ENCODE assay signal across 19 cellular contexts in genomic region chr18:76437011-76437410, GRCh38. TPM values are rescaled to one million over a fixed set of nuclear protein-coding genes. Genes with fewer than 3 reads are reported as not detected.
DNase-seq lines count a peak whose midpoint lies in the region; ATAC-seq, FAIRE-seq and TF ChIP-seq lines count a peak whose summit lies in the region.
"Had no signal": no experiment of that assay in that cellular context is flagged by ENCODE, and none has a peak within 500 bp of the region (broad histone marks: within the 10 kb centered on the region; RNA-seq: fewer than 3 reads in every experiment).

No MANE protein-coding gene starts in this region.

- no peaks in the 10 kb centered on the region for H3K9me2 ChIP-seq in GM23248 (ENCODE audit: insufficient read depth)

- no peak overlapping the region for H2AK5ac ChIP-seq in neuronal stem cell (ENCODE audit: low read depth, low read length)

- peaks cover 0 to 5% of the 10 kb centered on the region in 2 donors for H3K27me3 Mint-ChIP-seq in CD4-positive, alpha-beta memory T cell

- H4K20me1 ChIP-seq in HepG2 (ENCODE audit: insufficient read depth, low read length) = peaks cover 57% of the 10 kb centered on the region
- H4K20me1 ChIP-seq in GM23248 (ENCODE audit: insufficient read depth) = peaks cover 6% of the 10 kb centered on the region; the same call in 1 of the 2 replicates

- H3K79me1 ChIP-seq in neuronal stem cell (ENCODE audit: low read depth, low read length) = peaks cover 48% of the 10 kb centered on the region

- H2AFZ ChIP-seq in HepG2 (ENCODE audit: low read length) (no peak overlapping the region), neuronal stem cell (ENCODE audit: low read length) (no peak overlapping the region), GM23248 (no peak overlapping the region)

- TF ChIP-seq POLR2A in HepG2 (IDR thresholded peaks at IDR 0.05; ENCODE audit: insufficient read depth in 1 of 2, low read depth in 2 of 2, low read length in 2 of 2) (no peak), right lobe of liver (IDR thresholded peaks at IDR 0.05) (no peak), erythroblast (IDR thresholded peaks at IDR 0.05; ENCODE audit: low read length) (no peak)

- TF ChIP-seq RAD21 in HepG2 (CRISPR knock-in tag; IDR thresholded peaks at IDR 0.05) = no peak

- no TSS peak for BruUV-seq in HepG2 (replicated peaks; lab: Mats Ljungman, UMichigan)

- H3K23ac ChIP-seq in neuronal stem cell (ENCODE audit: low read depth, low read length, poor library complexity) = no peak overlapping the region

- no peak overlapping the region for H3K14ac ChIP-seq in neuronal stem cell (ENCODE audit: low read length)

- no peak overlapping the region for H3K27ac Mint-ChIP-seq in CD4-positive, alpha-beta memory T cell

- H3K4me1 Mint-ChIP-seq in CD4-positive, alpha-beta memory T cell = peaks cover 0 to 6% (median 0%) of the 10 kb centered on the region in 4 donors

- TF ChIP-seq CTCF in HepG2 (CRISPR knock-in tag; IDR thresholded peaks at IDR 0.05) = no peak
- no peak for TF ChIP-seq CTCF in right lobe of liver (IDR thresholded peaks at IDR 0.05)
- no peak for TF ChIP-seq CTCF in heart right ventricle (IDR thresholded peaks at IDR 0.05)

- H3K4me3 ChIP-seq in HepG2 (replicated peaks in 1 of 3; ENCODE audit: insufficient read depth in 1 of 3, low read depth in 2 of 3, low read length in 3 of 3) (no peak overlapping the region), right lobe of liver (no peak overlapping the region), heart right ventricle (no peak overlapping the region), neuronal stem cell (ENCODE audit: low read length in 2 of 2) (no peak overlapping the region), GM23248 (no peak overlapping the region)
- H3K4me3 ChIP-seq in CD4-positive, alpha-beta memory T cell (ENCODE audit: low read length in 2 of 2) = no peak overlapping the region
- H3K4me3 ChIP-seq: BLaER1, GM12878, MG63 had no signal

- H3K4me1 ChIP-seq in HepG2 (ENCODE audit: insufficient read depth, low read length) (no peaks in the 10 kb centered on the region), right lobe of liver (no peaks in the 10 kb centered on the region), heart right ventricle (peaks cover 0 to 17% (median 0%) of the 10 kb centered on the region in 9 donors), neuronal stem cell (ENCODE audit: control insufficient read depth in 2 of 2, insufficient read depth in 1 of 2, low read depth in 1 of 2, low read length in 2 of 2) (peaks cover 0 to 3% of the 10 kb centered on the region in 2 donors), GM23248 (ENCODE audit: insufficient read depth) (no peaks in the 10 kb centered on the region)
- no peaks in the 10 kb centered on the region for H3K4me1 ChIP-seq in CD4-positive, alpha-beta memory T cell (ENCODE audit: insufficient read depth, low read length)
- H3K4me1 ChIP-seq: BLaER1 had no signal

- H3K27me3 ChIP-seq in HepG2 (ENCODE audit: control insufficient read depth in 1 of 2, insufficient read depth in 2 of 2, low read length in 2 of 2) (no peaks in the 10 kb centered on the region), right lobe of liver (no peaks in the 10 kb centered on the region), heart right ventricle (no peaks in the 10 kb centered on the region), neuronal stem cell (ENCODE audit: control insufficient read depth in 3 of 3, insufficient read depth in 3 of 3, low read depth in 1 of 3, low read length in 3 of 3) (no peaks in the 10 kb centered on the region), GM23248 (replicated peaks; ENCODE audit: insufficient read depth) (no peaks in the 10 kb centered on the region)
- no peaks in the 10 kb centered on the region for H3K27me3 ChIP-seq in CD4-positive, alpha-beta memory T cell (ENCODE audit: insufficient read depth, low read length)
- H3K27me3 ChIP-seq: BLaER1, MG63 had no signal

- H3K79me2 ChIP-seq in HepG2 (ENCODE audit: insufficient read depth, low read length) (peaks cover 66% of the 10 kb centered on the region), GM23248 (ENCODE audit: insufficient read depth) (peaks cover 92% of the 10 kb centered on the region)

- intact Hi-C loops in HepG2 (cut with micrococcal nuclease; ENCODE audit: unreplicated experiment) = no loop called here
- intact Hi-C loops in right lobe of liver (cut with DNase I) = no loop called here
- intact Hi-C loops in heart right ventricle (cut with DNase I) = no loop called here
- intact Hi-C loops in CD4-positive, alpha-beta memory T cell (cut with micrococcal nuclease) = no loop called here

- H3K9me3 Mint-ChIP-seq in CD4-positive, alpha-beta memory T cell = no peaks in the 10 kb centered on the region

- no peak for TF ChIP-seq EP300 in HepG2 (IDR thresholded peaks at IDR 0.05; ENCODE audit: low read depth in 2 of 2, low read length in 2 of 2)
- TF ChIP-seq EP300 in HepG2 (CRISPR knock-in tag; IDR thresholded peaks at IDR 0.05; ENCODE audit: borderline replicate concordance) = no peak

- peak overlapping the region; percentile 55 for H2BK120ac ChIP-seq in neuronal stem cell (ENCODE audit: low read depth, low read length)

- no peak overlapping the region for H3K4ac ChIP-seq in neuronal stem cell (ENCODE audit: low read length)

- H4K91ac ChIP-seq in neuronal stem cell (ENCODE audit: low read depth, low read length, poor library complexity) = no peak overlapping the region

- H3K36me3 ChIP-seq in HepG2 (replicated peaks in 1 of 2; ENCODE audit: control insufficient read depth in 1 of 2, insufficient read depth in 2 of 2, low read length in 2 of 2) (peaks cover 26 to 70% of the 10 kb centered on the region in 2 experiments), right lobe of liver (peaks cover 0 to 29% (median 4%) of the 10 kb centered on the region in 4 donors), heart right ventricle (peaks cover 0 to 65% (median 14%) of the 10 kb centered on the region in 9 donors), neuronal stem cell (replicated peaks in 1 of 2; ENCODE audit: control insufficient read depth in 2 of 2, insufficient read depth in 2 of 2, low read length in 2 of 2) (peaks cover 49 to 99% of the 10 kb centered on the region in 2 donors), GM23248 (ENCODE audit: low read depth) (peaks cover 9% of the 10 kb centered on the region; the same call in 1 of the 2 replicates)
- no peaks in the 10 kb centered on the region for H3K36me3 ChIP-seq in CD4-positive, alpha-beta memory T cell (ENCODE audit: insufficient read depth, low read length)
- H3K36me3 ChIP-seq: MG63 had no signal

- in situ Hi-C loops in HepG2 (cut with HindIII; ENCODE audit: extremely low pct_ligation_motif_present, low pct_unique_long_range_greater_than_20kb) (no loop called here), GM23248 (cut with MboI) (no loop called here)

- no peak overlapping the region for H3K4me3 Mint-ChIP-seq in CD4-positive, alpha-beta memory T cell

- CTCF ChIA-PET in HepG2 (lab: Yijun Ruan, JAX; ENCODE audit: low intra/inter-chr PET ratio, low total read pairs) = no interaction called here
- CTCF ChIA-PET in CD4-positive, alpha-beta memory T cell (lab: Charles Lee; ENCODE audit: partially characterized antibody) = interaction anchor here (1.7 kb wide), 1 partner anchor 273 kb away, joined by 4 read pairs; no protein-coding TSS in a partner anchor

- no peak overlapping the region for H3K9ac ChIP-seq in HepG2 (ENCODE audit: insufficient read depth, low read depth, low read length)
- no peak overlapping the region for H3K9ac ChIP-seq in neuronal stem cell (ENCODE audit: low read depth, low read length, poor library complexity)
- no peak overlapping the region for H3K9ac ChIP-seq in GM23248
- H3K9ac ChIP-seq: BLaER1 had no signal

- no peak overlapping the region for H4K8ac ChIP-seq in neuronal stem cell (ENCODE audit: low read depth, low read length)

- peaks cover 0 to 2% of the 10 kb centered on the region in 2 donors for H3K36me3 Mint-ChIP-seq in CD4-positive, alpha-beta memory T cell

- H3K27ac ChIP-seq in HepG2 (ENCODE audit: extremely low read length, insufficient read depth, low read length) = no peak overlapping the region
- no peak overlapping the region for H3K27ac ChIP-seq in right lobe of liver
- no peak overlapping the region for H3K27ac ChIP-seq in heart right ventricle
- H3K27ac ChIP-seq in neuronal stem cell (replicated peaks; ENCODE audit: low read length) = no peak overlapping the region
- H3K27ac ChIP-seq in GM23248 = no peak overlapping the region
- H3K27ac ChIP-seq in CD4-positive, alpha-beta memory T cell (ENCODE audit: low read depth, low read length) = no peak overlapping the region
- H3K27ac ChIP-seq: BLaER1 had no signal

- H2BK15ac ChIP-seq in neuronal stem cell (ENCODE audit: low read length) = no peak overlapping the region

- H3K18ac ChIP-seq in neuronal stem cell (ENCODE audit: low read length) = no peak overlapping the region

- no peak for DNase-seq in HepG2 (ENCODE audit: low spot score)
- DNase-seq in right lobe of liver = no peak
- peak; percentile 48 to 54 for DNase-seq in heart right ventricle
- DNase-seq in neuronal stem cell (ENCODE audit: low spot score) = no peak
- DNase-seq in occipital lobe (lab: John Stamatoyannopoulos, UW) = no peak
- DNase-seq in erythroblast (lab: John Stamatoyannopoulos, UW) = no peak
- DNase-seq in GM23248 = no peak
- DNase-seq in CD4-positive, alpha-beta memory T cell = no peak
- DNase-seq: GDM1, H7, MG63, NCI-H1092, NCI-H146, NCI-H2081 treated with DMSO at 0.1 percent for 48 hours, NCI-H510A treated with DMSO at 0.1 percent for 48 hours had no signal

- FAIRE-seq in HepG2 (lab: Jason Lieb, UNC) = no peak
- FAIRE-seq: A204.1, GM12878, GM18507 had no signal

- no peak overlapping the region for H2BK12ac ChIP-seq in neuronal stem cell (ENCODE audit: low read length)

- 94% methylated on average over 11 of the region's 11 CpGs for WGBS in HepG2 (ENCODE audit: low lambda C conversion rate)
- 91% methylated on average over 9 of the region's 11 CpGs for WGBS in right lobe of liver (ENCODE audit: insufficient coverage, low coverage, low lambda C conversion rate, missing lambda C conversion rate)
- WGBS in heart right ventricle, 2 donors = 46 to 64% methylated on average over 11 of the region's 11 CpGs
- no CpG with 5 or more reads among the region's 11 CpGs for WGBS in neuronal stem cell (ENCODE audit: extremely low coverage in 2 of 2, insufficient read length in 2 of 2, insufficient replicate concordance in 1 of 2), 2 donors
- 95% methylated on average over 10 to 11 of the region's 11 CpGs for WGBS in GM23248 (ENCODE audit: low coverage in 1 of 2, low lambda C conversion rate in 2 of 2, missing lambda C conversion rate in 2 of 2), 2 experiments

- POLR2A ChIA-PET in HepG2 (lab: Yijun Ruan, JAX) = no interaction called here
- POLR2A ChIA-PET in CD4-positive, alpha-beta memory T cell (lab: Charles Lee; ENCODE audit: partially characterized antibody) = no interaction called here

- ATAC-seq in HepG2 (no peak), right lobe of liver (no peak), heart right ventricle (peak; percentile 71 to 95 (median 84))
- ATAC-seq: GM12878 had no signal

- H3K4me2 ChIP-seq in HepG2 (ENCODE audit: low read depth, low read length) = no peak overlapping the region
- H3K4me2 ChIP-seq in neuronal stem cell (ENCODE audit: insufficient read depth, low read length, poor library complexity, severe bottlenecking) = no peak overlapping the region
- H3K4me2 ChIP-seq in GM23248 (ENCODE audit: unreplicated experiment) = no peak overlapping the region
- H3K4me2 ChIP-seq: BLaER1 had no signal

- H3K9me3 ChIP-seq in HepG2 (ENCODE audit: low read length) = no peaks in the 10 kb centered on the region
- H3K9me3 ChIP-seq in right lobe of liver = no peaks in the 10 kb centered on the region
- no peaks in the 10 kb centered on the region for H3K9me3 ChIP-seq in heart right ventricle
- peaks cover 0 to 15% of the 10 kb centered on the region in 2 donors for H3K9me3 ChIP-seq in neuronal stem cell (replicated peaks in 1 of 2; ENCODE audit: control insufficient read depth in 2 of 2, insufficient read depth in 1 of 2, low read depth in 1 of 2, low read length in 2 of 2)
- H3K9me3 ChIP-seq in GM23248 (ENCODE audit: low read depth) = no peaks in the 10 kb centered on the region
- no peaks in the 10 kb centered on the region for H3K9me3 ChIP-seq in CD4-positive, alpha-beta memory T cell (ENCODE audit: control insufficient read depth in 1 of 2, low read length in 2 of 2)
- H3K9me3 ChIP-seq: BLaER1, MG63 had no signal

- no peaks in the 10 kb centered on the region for H3F3A ChIP-seq in GM23248 (ENCODE audit: insufficient read depth)

- no peak overlapping the region for H2BK5ac ChIP-seq in neuronal stem cell (ENCODE audit: low read length)

RNA-seq across cellular contexts. Expression of gene ZNF516, which starts 58.0 kb away (rescaled TPM):
- total RNA-seq in HepG2 (2016; rRNA removed; fragmentation: Illumina TruSeq; extraction: Trizol) (13.7 and 18.7 TPM in 2 replicates), right lobe of liver (10 to 100 TPM; 10.2 to 16.0 (median 13.7) TPM), heart right ventricle (10 to 100 TPM; 13.4 to 24.8 (median 19.0) TPM), occipital lobe (15.0 TPM)
- 8.6 and 8.9 TPM in 2 replicates for total RNA-seq in HepG2 (2016; cell fraction: cytosol; rRNA removed; fragmentation: Illumina TruSeq; extraction: Trizol; ENCODE audit: low read depth)
- total RNA-seq in HepG2 (2016; cell fraction: insoluble cytoplasmic fraction; rRNA removed; fragmentation: Illumina TruSeq; extraction: Trizol) = 12.1 and 14.0 TPM in 2 replicates
- total RNA-seq in HepG2 (2016; cell fraction: membrane; rRNA removed; fragmentation: Illumina TruSeq; extraction: Trizol) = 13.3 and 14.6 TPM in 2 replicates
- total RNA-seq in HepG2 (2016; cell fraction: nucleus; rRNA removed; fragmentation: Illumina TruSeq; extraction: Trizol) = 22.7 and 24.6 TPM in 2 replicates
- polyA plus RNA-seq in HepG2 (2011; rRNA removed) (15.9 and 16.6 TPM in 2 replicates), heart right ventricle (1 to 10 TPM; 2.6 to 8.2 TPM), GM23248 (2016; fragmentation: Nextera tagmentation; extraction: Ambion mirVana) (16.1 and 17.8 TPM in 2 replicates)
- polyA plus RNA-seq in HepG2 (2011; cell fraction: cytosol; rRNA removed) = 7.7 and 8.0 TPM in 2 replicates
- polyA plus RNA-seq in HepG2 (2011; cell fraction: nucleus; rRNA removed) = 47.5 and 64.5 TPM in 2 replicates
- 17.9 and 19.5 TPM in 2 replicates for polyA plus RNA-seq in HepG2 (2012)
- polyA plus RNA-seq in HepG2 (2016; cell fraction: cytosol; fragmentation: Illumina TruSeq; extraction: Trizol; ENCODE audit: low read depth) = 0.54 and 1.1 TPM in 2 replicates
- polyA plus RNA-seq in HepG2 (2016; cell fraction: insoluble cytoplasmic fraction; fragmentation: Illumina TruSeq; extraction: Trizol; ENCODE audit: low read depth) = 10.2 and 12.1 TPM in 2 replicates
- 2.0 and 2.4 TPM in 2 replicates for polyA plus RNA-seq in HepG2 (2016; cell fraction: membrane; fragmentation: Illumina TruSeq; extraction: Trizol; ENCODE audit: low read depth)
- polyA plus RNA-seq in HepG2 (2016; cell fraction: nucleus; fragmentation: Illumina TruSeq; extraction: Trizol; ENCODE audit: insufficient read depth, low read depth) = 27.0 and 28.2 TPM in 2 replicates
- 0.23 and 36.8 TPM in 2 replicates for polyA minus RNA-seq in HepG2 (2011; rRNA and poly(A)+ RNA removed; ENCODE audit: low replicate concordance)
- 18.4 and 18.5 TPM in 2 replicates for polyA minus RNA-seq in HepG2 (2011; cell fraction: cytosol; rRNA and poly(A)+ RNA removed)
- polyA minus RNA-seq in HepG2 (2011; cell fraction: nucleus; rRNA and poly(A)+ RNA removed) = 61.5 and 68.2 TPM in 2 replicates
- 40.4 TPM for polyA plus RNA-seq in neuronal stem cell (2013, experiment 1 of 2)
- 42.5 TPM for polyA plus RNA-seq in neuronal stem cell (2013, experiment 2 of 2)
- 18.0 and 29.4 TPM in 2 replicates for total RNA-seq in GM23248 (2014; rRNA removed; shearing (Covaris generic))
- 1 to 10 TPM; 7.7 to 9.9 TPM for total RNA-seq in CD4-positive, alpha-beta memory T cell
- 1 to 10 TPM in 1 of 2 donors, under 1 TPM in 1; 0.25 to 2.2 TPM for polyA plus RNA-seq in CD4-positive, alpha-beta memory T cell

Comparison
In these comparisons a context has a peak if more than half of its experiments do, and no peak if none do; other contexts are left out.
1. ATAC-seq: peak in heart right ventricle (8 of 8); none in HepG2 (single experiment) and right lobe of liver (0 of 4).
2. DNase-seq: peak in heart right ventricle (2 of 2); none in HepG2 (single experiment), right lobe of liver (0 of 3), neuronal stem cell (single experiment), occipital lobe (single experiment), erythroblast (0 of 2), GM23248 (single experiment) and CD4-positive, alpha-beta memory T cell (0 of 5).